Comparison of ENCODE assay signal across 1 cellular context in genomic region chr13:29861694-29862110, GRCh38.
TF ChIP-seq lines count a peak whose summit lies in the region.

No MANE protein-coding gene starts in this region.

TF ChIP-seq in SK-N-SH treated with all-trans-retinoic acid at 6 μM for 48 hours, 23 proteins besides CTCF, POLR2A, EP300 and RAD21 (continued from another document):
- no peak for TF ChIP-seq CSRNP3 (CRISPR knock-in tag; IDR thresholded peaks at IDR 0.05)
- no peak for TF ChIP-seq SNAI2 (CRISPR knock-in tag; IDR thresholded peaks at IDR 0.05)
- no peak for TF ChIP-seq ISL1 (CRISPR knock-in tag; IDR thresholded peaks at IDR 0.05)
- TF ChIP-seq GLIS3 (CRISPR knock-in tag; IDR thresholded peaks at IDR 0.05), result no peak
